ENCODE assay signal across 18 cellular contexts in genomic region chr7:126041472-126041871, GRCh38.
A peak's percentile ranks its signal among the peaks of the same experiment; 100 is the strongest.
DNase-seq lines count a peak whose midpoint lies in the region; ATAC-seq and TF ChIP-seq lines count a peak whose summit lies in the region.
"Had no signal": no experiment of that assay in that cellular context is flagged by ENCODE, and none has a peak within 500 bp of the region (broad histone marks: within the 10 kb centered on the region; RNA-seq: fewer than 3 reads in every experiment).

No MANE protein-coding gene starts in this region.

- H3K9me3 ChIP-seq in upper lobe of right lung: no peaks in the 10 kb centered on the region
- H3K9me3 ChIP-seq: BLaER1 treated with 17β-estradiol and CSF1 and Interleukin-3, amounts not matched to agents 10 nM and 100 nM had no signal

- H3K27ac Mint-ChIP-seq in WTC11: no peak overlapping the region
- peak overlapping the region; percentile 27 for H3K27ac Mint-ChIP-seq in neural crest cell (ENCODE audit: unreplicated experiment)
- H3K27ac Mint-ChIP-seq in type B pancreatic cell: no peak overlapping the region
- H3K27ac Mint-ChIP-seq: B cell; CD8-positive, alpha-beta T cell; HFFc6 had no signal

- no peaks in the 10 kb centered on the region for H3K27me3 Mint-ChIP-seq in WTC11 (ENCODE audit: low read depth)
- no peaks in the 10 kb centered on the region for H3K27me3 Mint-ChIP-seq in neural crest cell (ENCODE audit: low read depth)
- H3K27me3 Mint-ChIP-seq in type B pancreatic cell: no peaks in the 10 kb centered on the region
- H3K27me3 Mint-ChIP-seq: B cell had no signal

- H3K36me3 ChIP-seq in upper lobe of right lung: no peaks in the 10 kb centered on the region
- H3K36me3 ChIP-seq: BLaER1 treated with 17β-estradiol and CSF1 and Interleukin-3, amounts not matched to agents 10 nM and 100 nM had no signal

- H3K4me1 Mint-ChIP-seq in WTC11: peaks cover 38% of the 10 kb centered on the region
- H3K4me1 Mint-ChIP-seq in neural crest cell: peaks cover 11% of the 10 kb centered on the region
- H3K4me1 Mint-ChIP-seq in type B pancreatic cell (ENCODE audit: unreplicated experiment): no peaks in the 10 kb centered on the region
- H3K4me1 Mint-ChIP-seq: B cell had no signal

- CTCF ChIA-PET in WTC11 (lab: Charles Lee): no interaction called here

- H3K4me1 ChIP-seq in upper lobe of right lung: no peaks in the 10 kb centered on the region
- H3K4me1 ChIP-seq: BLaER1 treated with 17β-estradiol and CSF1 and Interleukin-3, amounts not matched to agents 10 nM and 100 nM had no signal

- H3K9me3 Mint-ChIP-seq in WTC11 (peaks cover 4% of the 10 kb centered on the region; the same call in 1 of the 2 replicates), neural crest cell (no peaks in the 10 kb centered on the region), type B pancreatic cell (no peaks in the 10 kb centered on the region)
- H3K9me3 Mint-ChIP-seq: CD8-positive, alpha-beta T cell had no signal

- no peak overlapping the region for H3K27ac ChIP-seq in upper lobe of right lung
- H3K27ac ChIP-seq: BLaER1 treated with 17β-estradiol and CSF1 and Interleukin-3, amounts not matched to agents 10 nM and 100 nM; HL-60 had no signal

- H3K36me3 Mint-ChIP-seq in WTC11 (peaks cover 40% of the 10 kb centered on the region), neural crest cell (ENCODE audit: low read depth) (no peaks in the 10 kb centered on the region), type B pancreatic cell (no peaks in the 10 kb centered on the region)
- H3K36me3 Mint-ChIP-seq: CD8-positive, alpha-beta T cell had no signal

- POLR2A ChIA-PET in WTC11 (lab: Charles Lee): no interaction called here

- intact Hi-C loops in upper lobe of right lung (cut with DNase I): no loop called here

- ATAC-seq in WTC11: peak; percentile 60
- peak; percentile 29 for ATAC-seq in upper lobe of right lung
- ATAC-seq: CD8-positive, alpha-beta T cell; GM12878 had no signal

- H3K27me3 ChIP-seq in upper lobe of right lung: no peaks in the 10 kb centered on the region
- H3K27me3 ChIP-seq: BLaER1 treated with 17β-estradiol and CSF1 and Interleukin-3, amounts not matched to agents 10 nM and 100 nM had no signal

- H3K4me3 ChIP-seq in GM12875 (ENCODE audit: low read depth, low read length) (no peak overlapping the region), upper lobe of right lung (no peak overlapping the region)
- H3K4me3 ChIP-seq: BLaER1 treated with 17β-estradiol and CSF1 and Interleukin-3, amounts not matched to agents 10 nM and 100 nM; GM12878 had no signal

- no peak overlapping the region for H3K4me3 Mint-ChIP-seq in WTC11
- no peak overlapping the region for H3K4me3 Mint-ChIP-seq in neural crest cell
- H3K4me3 Mint-ChIP-seq in type B pancreatic cell: no peak overlapping the region
- H3K4me3 Mint-ChIP-seq: B cell; CD8-positive, alpha-beta T cell; HFFc6 had no signal

- TF ChIP-seq CTCF in GM12875 (IDR thresholded peaks at IDR 0.05; ENCODE audit: borderline replicate concordance, insufficient read depth, low read depth, low read length) (0 out of 2 replicates have a peak, but pooled peaks have one; percentile 2), WTC11 (IDR thresholded peaks at IDR 0.05) (no peak), neural crest cell (conservative IDR thresholded peaks at IDR 0.05) (no peak), upper lobe of right lung (IDR thresholded peaks at IDR 0.05) (no peak), type B pancreatic cell (conservative IDR thresholded peaks at IDR 0.05) (no peak)

- DNase-seq in WTC11 (ENCODE audit: low spot score) (no peak), neural crest cell (ENCODE audit: low read depth, low spot score) (no peak), upper lobe of right lung (no peak), type B pancreatic cell (ENCODE audit: extremely low spot score, unreplicated experiment) (no peak), NOMO-1 treated with DMSO at 0.1 percent for 48 hours (lab: John Stamatoyannopoulos, UW; ENCODE audit: unreplicated experiment) (no peak)
- no peak for DNase-seq in central memory CD4-positive, alpha-beta T cell
- DNase-seq: 8988T; Calu3; CD8-positive, alpha-beta T cell; DMS79 treated with DMSO at 0.1 percent for 48 hours; GF-D8; HCEC 1CT; HFFc6 had no signal

TF ChIP-seq in WTC11, 78 proteins besides CTCF, POLR2A, EP300 and RAD21 (continues in another document):
- no peak for TF ChIP-seq ERG (CRISPR knock-in tag; IDR thresholded peaks at IDR 0.05)
- no peak for TF ChIP-seq EMX1 (CRISPR knock-in tag; IDR thresholded peaks at IDR 0.05)
- TF ChIP-seq AFF4 (CRISPR knock-in tag; IDR thresholded peaks at IDR 0.05; ENCODE audit: borderline replicate concordance): no peak
- no peak for TF ChIP-seq ZNF281 (CRISPR knock-in tag; IDR thresholded peaks at IDR 0.05)
- no peak for TF ChIP-seq FOXJ3 (CRISPR knock-in tag; IDR thresholded peaks at IDR 0.05; ENCODE audit: borderline replicate concordance)
- TF ChIP-seq ZNF263 (CRISPR knock-in tag; IDR thresholded peaks at IDR 0.05; ENCODE audit: low read depth): no peak
- TF ChIP-seq ZSCAN18 (CRISPR knock-in tag; IDR thresholded peaks at IDR 0.05): no peak
